8 cellular contexts compared by ENCODE assay signal in the genomic region with DNA sequence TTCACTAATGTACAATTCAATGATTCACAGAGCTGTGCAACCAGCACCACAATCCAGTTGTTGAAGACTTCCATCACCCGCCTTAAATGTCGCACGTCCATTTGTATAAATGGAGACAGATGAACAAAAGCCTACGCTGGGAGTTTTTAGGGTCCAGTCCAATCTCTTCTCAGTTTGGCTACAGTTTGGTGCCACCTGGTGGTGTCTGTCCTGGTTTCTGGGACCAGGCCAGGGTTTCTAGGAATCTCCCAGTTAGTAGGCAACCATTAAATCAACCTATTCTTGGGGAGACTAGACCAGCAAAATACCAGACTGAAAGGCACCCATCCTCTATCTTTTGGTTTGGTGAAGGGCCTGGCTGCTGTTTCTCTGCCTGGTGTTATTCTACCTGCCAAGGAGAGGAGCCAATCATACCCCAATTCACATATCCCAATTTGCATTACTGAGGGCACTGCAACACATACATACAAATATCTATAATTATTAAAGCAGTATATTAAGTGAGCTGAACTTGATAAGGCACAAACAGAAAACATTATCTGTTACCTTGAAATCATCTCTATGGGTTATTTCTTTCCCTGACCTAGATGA. TPM values are rescaled to one million over a fixed set of nuclear protein-coding genes. Genes with fewer than 3 reads are reported as not detected.
A peak's percentile ranks its signal among the peaks of the same experiment; 100 is the strongest.
DNase-seq lines count a peak whose midpoint lies in the region; ATAC-seq, FAIRE-seq and TF ChIP-seq lines count a peak whose summit lies in the region.

No MANE protein-coding gene starts in this region.

- H3K9me2 ChIP-seq in PC-9 (ENCODE audit: insufficient read depth): no peaks in the 10 kb centered on the region

- no TSS peak for BruUV-seq in PC-9 (replicated peaks; lab: Mats Ljungman, UMichigan)

- H3K79me2 ChIP-seq in PC-9 (ENCODE audit: low read depth): peaks cover 17% of the 10 kb centered on the region

- no peak overlapping the region for H3K4me2 ChIP-seq in PC-9

- H3K9me3 ChIP-seq in PC-9 (ENCODE audit: insufficient read depth, low read depth) (no peaks in the 10 kb centered on the region), lower lobe of right lung (no peaks in the 10 kb centered on the region), upper lobe of left lung (no peaks in the 10 kb centered on the region)

- TF ChIP-seq EP300 in upper lobe of left lung (IDR thresholded peaks at IDR 0.05): no peak

- CTCF ChIA-PET in PC-9 (lab: Charles Lee): no interaction called here

- H3K4me1 ChIP-seq in PC-9 (replicated peaks; ENCODE audit: insufficient read depth): peaks cover 15% of the 10 kb centered on the region
- peaks cover 11% of the 10 kb centered on the region for H3K4me1 ChIP-seq in lower lobe of right lung
- peaks cover 15 to 19% (median 17%) of the 10 kb centered on the region in 4 donors for H3K4me1 ChIP-seq in upper lobe of left lung

- POLR2A ChIA-PET in PC-9 (lab: Charles Lee; ENCODE audit: unreplicated experiment): interaction anchor here (0.7 kb wide), 1 partner anchor 11 kb away, joined by 3 read pairs; no protein-coding TSS in a partner anchor

- H3F3A ChIP-seq in PC-9 (ENCODE audit: insufficient read depth, low read depth): peaks cover 7% of the 10 kb centered on the region; the same call in 1 of the 2 replicates

- no peaks in the 10 kb centered on the region for H3K27me3 ChIP-seq in PC-9 (ENCODE audit: insufficient read depth, low read depth)
- no peaks in the 10 kb centered on the region for H3K27me3 ChIP-seq in bronchial epithelial cell (ENCODE audit: control insufficient read depth, insufficient read depth, low read length)
- H3K27me3 ChIP-seq in lower lobe of right lung (ENCODE audit: low read depth): no peaks in the 10 kb centered on the region
- no peaks in the 10 kb centered on the region for H3K27me3 ChIP-seq in upper lobe of left lung

- DNase-seq in DMS53 treated with DMSO at 0.1 percent for 48 hours (lab: John Stamatoyannopoulos, UW; ENCODE audit: unreplicated experiment) (peak; percentile 55), KG1 (lab: John Stamatoyannopoulos, UW) (peak; percentile 32), PC-9 (peak in 1 of 2 experiments; percentile 55), bronchial epithelial cell (ENCODE audit: low read depth) (peak; percentile 46), lower lobe of right lung (no peak), upper lobe of left lung (peak in 1 of 2 donors; percentile 26)

- FAIRE-seq in bronchial epithelial cell (lab: Jason Lieb, UNC): no peak

- intact Hi-C loops in PC-9 (cut with micrococcal nuclease; ENCODE audit: unreplicated experiment): loop anchor here (1.0 to 10.0 kb wide), 2 partner anchors 954 to 1300 kb away; a partner anchor contains a TSS
- intact Hi-C loops in lower lobe of right lung (cut with DNase I): no loop called here

- H3K4me3 ChIP-seq in PC-9 (no peak overlapping the region), bronchial epithelial cell (ENCODE audit: low read depth, low read length) (no peak overlapping the region), lower lobe of right lung (no peak overlapping the region), upper lobe of left lung (no peak overlapping the region)

- H3K36me3 ChIP-seq in PC-9 (ENCODE audit: low read depth): no peaks in the 10 kb centered on the region
- H3K36me3 ChIP-seq in bronchial epithelial cell (ENCODE audit: control insufficient read depth, insufficient read depth, low read length): no peaks in the 10 kb centered on the region
- no peaks in the 10 kb centered on the region for H3K36me3 ChIP-seq in lower lobe of right lung
- no peaks in the 10 kb centered on the region for H3K36me3 ChIP-seq in upper lobe of left lung

- TF ChIP-seq CTCF in PC-9 (conservative IDR thresholded peaks at IDR 0.05): peak; percentile 79
- TF ChIP-seq CTCF in bronchial epithelial cell (IDR thresholded peaks at IDR 0.05; ENCODE audit: insufficient read depth, low read length, severe bottlenecking): peak; percentile 76
- peak; percentile 50 for TF ChIP-seq CTCF in lower lobe of right lung (IDR thresholded peaks at IDR 0.05)
- TF ChIP-seq CTCF in upper lobe of left lung (IDR thresholded peaks at IDR 0.05): peak in 4 of 6 experiments; percentile 20 to 33 (median 22)

- no peak overlapping the region for H2AFZ ChIP-seq in PC-9

- WGBS in upper lobe of left lung, 2 donors: 45 to 48% methylated on average over 4 of the region's 4 CpGs

- TF ChIP-seq POLR2A in upper lobe of left lung (IDR thresholded peaks at IDR 0.05): no peak

- ATAC-seq in lower lobe of right lung: no peak
- ATAC-seq in upper lobe of left lung (ENCODE audit: low FRiP score in 2 of 2): no peak
- no peak for ATAC-seq in GM19023 (IDR thresholded peaks at IDR 0.05; ENCODE audit: unreplicated experiment)
- ATAC-seq in GM18511 (IDR thresholded peaks at IDR 0.05; ENCODE audit: unreplicated experiment): no peak

- peaks cover 5% of the 10 kb centered on the region for H4K20me1 ChIP-seq in PC-9 (ENCODE audit: insufficient read depth)

- H3K27ac ChIP-seq in PC-9: no peak overlapping the region
- no peak overlapping the region for H3K27ac ChIP-seq in lower lobe of right lung
- H3K27ac ChIP-seq in upper lobe of left lung: no peak overlapping the region

RNA-seq across cellular contexts. Expression of a gene that starts 3.2 kb away (rescaled TPM):
- 54.2 and 70.7 TPM in 2 replicates for total RNA-seq in PC-9 (2021)
- 68.2 and 81.3 TPM in 2 replicates for total RNA-seq in bronchial epithelial cell
- total RNA-seq in lower lobe of right lung: 60.4 TPM
- 10 to 100 TPM; 40.9 to 78.5 (median 53.0) TPM for total RNA-seq in upper lobe of left lung

RNA-seq across cellular contexts. Expression of a gene that starts 27.3 kb away (rescaled TPM):
- total RNA-seq in PC-9 (2021): 28.8 and 28.9 TPM in 2 replicates
- total RNA-seq in bronchial epithelial cell: 72.6 and 78.2 TPM in 2 replicates
- 42.4 TPM for total RNA-seq in lower lobe of right lung
- 10 to 100 TPM; 33.2 to 75.5 (median 43.1) TPM for total RNA-seq in upper lobe of left lung

Comparison
In these comparisons a context has a peak if more than half of its experiments do, and no peak if none do; other contexts are left out.
1. CTCF ChIP-seq: peak in every context shown above with its lines; median percentile 79 in PC-9; 76 in bronchial epithelial cell; 50 in lower lobe of right lung; 22 in upper lobe of left lung.